8 cellular contexts compared by ENCODE assay signal in the genomic region with DNA sequence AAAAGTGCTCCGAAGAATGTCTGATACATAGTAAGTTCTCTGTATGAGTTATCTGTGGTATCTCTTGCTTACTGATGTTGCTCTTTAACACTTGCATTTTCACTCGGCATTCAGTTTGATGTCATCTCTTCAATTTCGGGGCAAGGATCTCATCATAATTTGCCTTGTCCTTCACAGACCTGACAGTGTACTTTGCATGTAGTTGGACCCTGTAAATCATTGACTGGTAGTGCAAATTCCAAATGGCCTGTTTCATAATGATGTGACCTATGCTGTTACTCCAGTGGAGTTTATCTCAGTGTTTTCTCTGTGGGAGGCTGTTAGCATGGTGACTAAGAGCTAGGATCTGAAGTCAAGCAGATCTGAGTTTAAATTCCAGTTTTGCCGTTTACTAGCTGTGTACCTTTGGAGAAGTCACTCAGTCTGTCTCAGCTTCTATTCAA. TPM values are rescaled to one million over a fixed set of nuclear protein-coding genes. Genes with fewer than 3 reads are reported as not detected.
DNase-seq lines count a peak whose midpoint lies in the region; ATAC-seq, FAIRE-seq and TF ChIP-seq lines count a peak whose summit lies in the region.

No MANE protein-coding gene starts in this region.

- H3K27ac Mint-ChIP-seq in activated naive CD8-positive, alpha-beta T cell treated with anti-CD3 and anti-CD28 coated beads for 36 hours = no peak overlapping the region

- H3K4me3 ChIP-seq in HCT116 (replicated peaks in 1 of 2; ENCODE audit: low read depth in 1 of 2, low read length in 2 of 2) (no peak overlapping the region), mucosa of descending colon (no peak overlapping the region)

- RAD21 ChIA-PET in HCT116 (lab: Charles Lee; ENCODE audit: low non-redundant PET in 1 of 2, low total read pairs in 2 of 2, uncharacterized antibody in 2 of 2, unreplicated experiment in 2 of 2) = no interaction called here

- no peaks in the 10 kb centered on the region for H4K20me1 ChIP-seq in HCT116 (ENCODE audit: insufficient read depth)

- no peak for ATAC-seq in HCT116
- ATAC-seq in mucosa of descending colon = peak; percentile 91
- ATAC-seq in HG03196 (IDR thresholded peaks at IDR 0.05; ENCODE audit: unreplicated experiment) = no peak

- TF ChIP-seq CTCF in HCT116 (IDR thresholded peaks at IDR 0.05 in 2 of 3, conservative IDR thresholded peaks at IDR 0.05 in 1 of 3; ENCODE audit: borderline replicate concordance in 1 of 3, insufficient read depth in 1 of 3, low read depth in 2 of 3, low read length in 2 of 3) (no peak), mucosa of descending colon (IDR thresholded peaks at IDR 0.05) (no peak)

- no peaks in the 10 kb centered on the region for H3K27me3 ChIP-seq in HCT116 (ENCODE audit: insufficient read depth, low read length)

- no peak overlapping the region for H3K9ac ChIP-seq in HCT116 (ENCODE audit: low read length)

- H3K79me2 ChIP-seq in HCT116 (ENCODE audit: insufficient read depth, low read length) = no peaks in the 10 kb centered on the region

- H3K4me1 Mint-ChIP-seq in activated naive CD8-positive, alpha-beta T cell treated with anti-CD3 and anti-CD28 coated beads for 36 hours = peaks cover 20% of the 10 kb centered on the region

- POLR2A ChIA-PET in HCT116 (lab: Charles Lee) = no interaction called here

- DNase-seq in EH (ENCODE audit: low read depth) = peak; percentile 48
- no peak for DNase-seq in HCT116 (ENCODE audit: low read depth, low spot score)
- DNase-seq in activated naive CD8-positive, alpha-beta T cell treated with anti-CD3 and anti-CD28 coated beads for 36 hours = no peak
- peak in 1 of 3 donors; percentile 80 for DNase-seq in mucosa of descending colon
- no peak for DNase-seq in GM12891 (ENCODE audit: insufficient read length, low spot score)
- DNase-seq in NCI-H1694 (lab: John Stamatoyannopoulos, UW) = no peak
- no peak for DNase-seq in cerebellum (ENCODE audit: low spot score)

- TF ChIP-seq POLR2A in HCT116 (IDR thresholded peaks at IDR 0.05; ENCODE audit: borderline replicate concordance, extremely low read depth, insufficient read depth, insufficient read length) (no peak), GM12891 (IDR thresholded peaks at IDR 0.05; ENCODE audit: low read depth, low read length) (no peak)

- H3K9me3 ChIP-seq in HCT116 (ENCODE audit: control insufficient read depth in 1 of 2, insufficient read depth in 1 of 2, low read depth in 1 of 2, low read length in 2 of 2) = no peaks in the 10 kb centered on the region; a peak in 2 of 4 replicates
- H3K9me3 ChIP-seq in mucosa of descending colon = no peaks in the 10 kb centered on the region

- H3K4me1 ChIP-seq in HCT116 (ENCODE audit: control insufficient read depth in 1 of 2, insufficient read depth in 2 of 2, low read length in 2 of 2) (peaks cover 0 to 4% of the 10 kb centered on the region in 2 experiments; a peak in 1 of 4 replicates), mucosa of descending colon (ENCODE audit: low read depth) (peaks cover 32% of the 10 kb centered on the region)

- no peak for TF ChIP-seq RAD21 in HCT116 (IDR thresholded peaks at IDR 0.05; ENCODE audit: low read depth)

- CTCF ChIA-PET in HCT116 (lab: Charles Lee) = no interaction called here

- no peak for FAIRE-seq in GM12891 (lab: Jason Lieb, UNC)

- intact Hi-C loops in HCT116 (cut with micrococcal nuclease) = no loop called here
- intact Hi-C loops in mucosa of descending colon (cut with DNase I, micrococcal nuclease) = no loop called here

- no peaks in the 10 kb centered on the region for H3K9me2 ChIP-seq in HCT116 (ENCODE audit: insufficient read depth)

- no peaks in the 10 kb centered on the region for H3K27me3 Mint-ChIP-seq in activated naive CD8-positive, alpha-beta T cell treated with anti-CD3 and anti-CD28 coated beads for 36 hours

- peak overlapping the region; percentile 7; the same call in 1 of the 2 replicates for H3K4me2 ChIP-seq in HCT116 (ENCODE audit: low read length)

- H2AFZ ChIP-seq in HCT116 (ENCODE audit: low read depth, low read length, poor library complexity, severe bottlenecking) = no peak overlapping the region

- H3K27ac ChIP-seq in HCT116 (ENCODE audit: low read depth, low read length) = no peak overlapping the region

- H3K36me3 ChIP-seq in HCT116 (ENCODE audit: control insufficient read depth in 1 of 2, insufficient read depth in 2 of 2, low read length in 2 of 2) = no peaks in the 10 kb centered on the region
- no peaks in the 10 kb centered on the region for H3K36me3 ChIP-seq in mucosa of descending colon (ENCODE audit: low read depth)

- peak overlapping the region; percentile 29 for H3K4me3 Mint-ChIP-seq in activated naive CD8-positive, alpha-beta T cell treated with anti-CD3 and anti-CD28 coated beads for 36 hours

- BruUV-seq in HCT116 (replicated peaks; lab: Mats Ljungman, UMichigan) = no TSS peak

- peaks cover 8% of the 10 kb centered on the region for H3K9me3 Mint-ChIP-seq in activated naive CD8-positive, alpha-beta T cell treated with anti-CD3 and anti-CD28 coated beads for 36 hours

- H3K36me3 Mint-ChIP-seq in activated naive CD8-positive, alpha-beta T cell treated with anti-CD3 and anti-CD28 coated beads for 36 hours = peaks cover 6% of the 10 kb centered on the region

TF ChIP-seq in HCT116, 20 proteins besides CTCF, POLR2A, EP300 and RAD21 (continues in another document):
- TF ChIP-seq SP1 (IDR thresholded peaks at IDR 0.05; ENCODE audit: low read depth) (no peak), FOSL1 (IDR thresholded peaks at IDR 0.05; ENCODE audit: low read depth) (no peak), CBX3 (IDR thresholded peaks at IDR 0.05; ENCODE audit: low read depth) (no peak), ZFX (IDR thresholded peaks at IDR 0.05) (no peak), ZNF274 (IDR thresholded peaks at IDR 0.05; ENCODE audit: low read depth, low read length) (no peak)
- TF ChIP-seq, protein P1, sequence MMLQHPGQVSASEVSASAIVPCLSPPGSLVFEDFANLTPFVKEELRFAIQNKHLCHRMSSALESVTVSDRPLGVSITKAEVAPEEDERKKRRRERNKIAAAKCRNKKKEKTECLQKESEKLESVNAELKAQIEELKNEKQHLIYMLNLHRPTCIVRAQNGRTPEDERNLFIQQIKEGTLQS (IDR thresholded peaks at IDR 0.05) = no peak
- TF ChIP-seq, protein P2, sequence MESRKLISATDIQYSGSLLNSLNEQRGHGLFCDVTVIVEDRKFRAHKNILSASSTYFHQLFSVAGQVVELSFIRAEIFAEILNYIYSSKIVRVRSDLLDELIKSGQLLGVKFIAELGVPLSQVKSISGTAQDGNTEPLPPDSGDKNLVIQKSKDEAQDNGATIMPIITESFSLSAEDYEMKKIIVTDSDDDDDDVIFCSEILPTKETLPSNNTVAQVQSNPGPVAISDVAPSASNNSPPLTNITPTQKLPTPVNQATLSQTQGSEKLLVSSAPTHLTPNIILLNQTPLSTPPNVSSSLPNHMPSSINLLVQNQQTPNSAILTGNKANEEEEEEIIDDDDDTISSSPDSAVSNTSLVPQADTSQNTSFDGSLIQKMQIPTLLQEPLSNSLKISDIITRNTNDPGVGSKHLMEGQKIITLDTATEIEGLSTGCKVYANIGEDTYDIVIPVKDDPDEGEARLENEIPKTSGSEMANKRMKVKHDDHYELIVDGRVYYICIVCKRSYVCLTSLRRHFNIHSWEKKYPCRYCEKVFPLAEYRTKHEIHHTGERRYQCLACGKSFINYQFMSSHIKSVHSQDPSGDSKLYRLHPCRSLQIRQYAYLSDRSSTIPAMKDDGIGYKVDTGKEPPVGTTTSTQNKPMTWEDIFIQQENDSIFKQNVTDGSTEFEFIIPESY (IDR thresholded peaks at IDR 0.05; ENCODE audit: extremely low read depth, insufficient replicate concordance, low read length) = no peak

TF ChIP-seq in GM12891, 5 proteins besides CTCF, POLR2A, EP300 and RAD21:
- no peak for TF ChIP-seq POLR2AphosphoS5 (IDR thresholded peaks at IDR 0.05; ENCODE audit: low read depth, low read length)
- no peak for TF ChIP-seq SPI1 (IDR thresholded peaks at IDR 0.05; ENCODE audit: low read depth, low read length)

RNA-seq across cellular contexts. Expression of a gene that starts 34.2 kb away (rescaled TPM):
- 48.8 TPM for total RNA-seq in HCT116 (2021; ENCODE audit: unreplicated experiment)
- 12.1 and 14.4 TPM in 2 replicates for polyA plus RNA-seq in HCT116 (2012)
- total RNA-seq in activated naive CD8-positive, alpha-beta T cell treated with anti-CD3 and anti-CD28 coated beads for 36 hours = 10 to 100 TPM; 33.3 to 33.7 TPM
- total RNA-seq in mucosa of descending colon = 100 to 1,000 TPM in 1 of 3 donors, 10 to 100 TPM in 2; 67.9 to 102 (median 99.3) TPM
- 10.9 TPM for polyA plus RNA-seq in GM12891 (2012; ENCODE audit: low read depth, missing spikeins)
- total RNA-seq in cerebellum = 57.1 TPM
